ENCODE assay signal across 29 cellular contexts in genomic region chr9:86865957-86866356, GRCh38.
"Had no signal": no experiment of that assay in that cellular context is flagged by ENCODE, and none has a peak within 500 bp of the region (broad histone marks: within the 10 kb centered on the region; RNA-seq: fewer than 3 reads in every experiment).

No MANE protein-coding gene starts in this region.

- H3K27ac ChIP-seq: ovary, parathyroid adenoma, psoas muscle, right lobe of liver, sigmoid colon, stomach, thoracic aorta, tibial artery, transverse colon, upper lobe of right lung had no signal

- H3K36me3 Mint-ChIP-seq: naive B cell; naive thymus-derived CD8-positive, alpha-beta T cell; natural killer cell treated with Interleukin-12 subunit alpha and Interleukin-12 subunit beta and Interleukin-15 and Interleukin-18, amount 100 ng/mL, for 72 hours; stimulated activated effector memory CD8-positive, alpha-beta T cell treated with anti-CD3 and anti-CD28 coated beads, Interleukin-12 subunit alpha, Interleukin-12 subunit beta, amount 100 ng/mL, for 72 hours; stimulated activated naive B cell treated with anti-CD40 and anti-IgM and Interleukin-4, amounts not matched to agents 10 μg/mL and 1 μg/mL and 100 μg/mL, for 72 hours; type B pancreatic cell had no signal

- H3K4me1 Mint-ChIP-seq: naive B cell; naive thymus-derived CD8-positive, alpha-beta T cell; stimulated activated effector memory CD8-positive, alpha-beta T cell treated with anti-CD3 and anti-CD28 coated beads, Interleukin-12 subunit alpha, Interleukin-12 subunit beta, amount 100 ng/mL, for 72 hours; stimulated activated naive B cell treated with anti-CD40 and anti-IgM and Interleukin-4, amounts not matched to agents 10 μg/mL and 1 μg/mL and 100 μg/mL, for 72 hours had no signal

- FAIRE-seq: small intestine had no signal

- H2AFZ ChIP-seq: parathyroid adenoma had no signal

- H3K79me2 ChIP-seq: parathyroid adenoma had no signal

- H3K4me1 ChIP-seq: parathyroid adenoma, psoas muscle, right lobe of liver, transverse colon, upper lobe of right lung, uterus had no signal

- H3K9me3 ChIP-seq: ovary, psoas muscle, right lobe of liver, sigmoid colon, stomach, thoracic aorta, tibial artery, transverse colon, upper lobe of right lung, uterus had no signal

- H3K9ac ChIP-seq: parathyroid adenoma had no signal

- H3K36me3 ChIP-seq: ovary, right lobe of liver, sigmoid colon, stomach, thoracic aorta, tibial artery, transverse colon, upper lobe of right lung, uterus had no signal

- H3K9me3 Mint-ChIP-seq: naive thymus-derived CD8-positive, alpha-beta T cell; natural killer cell treated with Interleukin-12 subunit alpha and Interleukin-12 subunit beta and Interleukin-15 and Interleukin-18, amount 100 ng/mL, for 72 hours; neural crest cell; stimulated activated effector memory CD8-positive, alpha-beta T cell treated with anti-CD3 and anti-CD28 coated beads, Interleukin-12 subunit alpha, Interleukin-12 subunit beta, amount 100 ng/mL, for 72 hours; stimulated activated naive CD8-positive, alpha-beta T cell treated with anti-CD3 and anti-CD28 coated beads, Interleukin-15, Interleukin-2, amounts not matched to agents 100 ng/mL and 50 ng/mL, for 24 hours; type B pancreatic cell had no signal

- H3K4me3 ChIP-seq: ovary, psoas muscle, right lobe of liver, sigmoid colon, stomach, thoracic aorta, tibial artery, transverse colon, upper lobe of right lung, uterus had no signal

- DNase-seq: naive B cell; naive thymus-derived CD8-positive, alpha-beta T cell; occipital lobe; ovary; posterior cingulate gyrus; psoas muscle; right cardiac atrium; right lobe of liver; sigmoid colon; small intestine; stimulated activated CD4-positive, alpha-beta T cell treated with anti-CD3 and anti-CD28 coated beads, Interleukin-15, amount 100 ng/mL, for 24 hours; stimulated activated CD4-positive, alpha-beta T cell treated with anti-CD3 and anti-CD28 coated beads, Interleukin-2, amount 100 ng/mL, for 24 hours; stimulated activated CD4-positive, alpha-beta T cell treated with anti-CD3 and anti-CD28 coated beads, Interleukin-2, amount 100 ng/mL, for 48 hours; stimulated activated CD4-positive, alpha-beta T cell treated with anti-CD3 and anti-CD28 coated beads, Interleukin-4, amount 100 ng/mL, for 24 hours; stimulated activated naive B cell treated with anti-CD40 and anti-IgM and Interleukin-4, amounts not matched to agents 10 μg/mL and 1 μg/mL and 100 μg/mL, for 72 hours; stimulated activated naive CD4-positive, alpha-beta T cell treated with Interleukin-2 at 50 U/mL for 16 hours; stomach; tibial artery; transverse colon; upper lobe of right lung; uterus had no signal

- H3K27ac Mint-ChIP-seq: naive B cell; naive thymus-derived CD8-positive, alpha-beta T cell; progenitor cell of endocrine pancreas; stimulated activated effector memory CD8-positive, alpha-beta T cell treated with anti-CD3 and anti-CD28 coated beads, Interleukin-12 subunit alpha, Interleukin-12 subunit beta, amount 100 ng/mL, for 72 hours; stimulated activated naive B cell treated with anti-CD40 and anti-IgM and Interleukin-4, amounts not matched to agents 10 μg/mL and 1 μg/mL and 100 μg/mL, for 72 hours; stimulated activated naive CD8-positive, alpha-beta T cell treated with anti-CD3 and anti-CD28 coated beads, Interleukin-15, Interleukin-2, amounts not matched to agents 100 ng/mL and 50 ng/mL, for 24 hours; type B pancreatic cell had no signal

- H3K4me3 Mint-ChIP-seq: naive B cell; naive thymus-derived CD8-positive, alpha-beta T cell; natural killer cell treated with Interleukin-12 subunit alpha and Interleukin-12 subunit beta and Interleukin-15 and Interleukin-18, amount 100 ng/mL, for 72 hours; neural crest cell; stimulated activated effector memory CD8-positive, alpha-beta T cell treated with anti-CD3 and anti-CD28 coated beads, Interleukin-12 subunit alpha, Interleukin-12 subunit beta, amount 100 ng/mL, for 72 hours; stimulated activated naive B cell treated with anti-CD40 and anti-IgM and Interleukin-4, amounts not matched to agents 10 μg/mL and 1 μg/mL and 100 μg/mL, for 72 hours; stimulated activated naive CD8-positive, alpha-beta T cell treated with anti-CD3 and anti-CD28 coated beads, Interleukin-15, Interleukin-2, amounts not matched to agents 100 ng/mL and 50 ng/mL, for 24 hours; type B pancreatic cell had no signal

- H3K27me3 ChIP-seq: ovary, right lobe of liver, sigmoid colon, stomach, transverse colon, uterus had no signal
